Comparison of ENCODE assay signal across 8 cellular contexts in genomic region chrX:51332188-51332942, GRCh38. TPM values are rescaled to one million over a fixed set of nuclear protein-coding genes. Genes with fewer than 3 reads are reported as not detected.
DNase-seq lines count a peak whose midpoint lies in the region; ATAC-seq and TF ChIP-seq lines count a peak whose summit lies in the region.

NUDT10 (plus strand) TSS chrX:51332822; CDS start chrX:51332966, 144 bp downstream.

- H3K27ac ChIP-seq in Peyer's patch = no peak within 1 kb of the TSS
- H3K27ac ChIP-seq in skeletal muscle tissue (ENCODE audit: low read depth, low read length) = no peak within 1 kb of the TSS

- no peak for TF ChIP-seq POLR2A in Peyer's patch (IDR thresholded peaks at IDR 0.05)

- H3K27me3 ChIP-seq in Peyer's patch (no peaks in the 10 kb centered on the region), skeletal muscle tissue (ENCODE audit: control insufficient read depth in 3 of 3, insufficient read depth in 3 of 3, low read length in 3 of 3) (no peaks in the 10 kb centered on the region)

- H3K36me3 ChIP-seq in Peyer's patch (no peaks in the 10 kb centered on the region), skeletal muscle tissue (ENCODE audit: control insufficient read depth in 3 of 3, insufficient read depth in 3 of 3, low read length in 3 of 3) (no peaks in the 10 kb centered on the region)

- peak; percentile 18 to 52 (median 43) for DNase-seq in Peyer's patch
- DNase-seq in astrocyte of the spinal cord (ENCODE audit: low read depth, low spot score) = peak; percentile 53
- no peak for DNase-seq in GM20000 (ENCODE audit: low spot score)

- H3K9ac ChIP-seq in skeletal muscle tissue (ENCODE audit: low read depth in 1 of 3, low read length in 3 of 3) = no peak within 1 kb of the TSS

- no peaks in the 10 kb centered on the region for H3K4me1 ChIP-seq in Peyer's patch
- no peaks in the 10 kb centered on the region for H3K4me1 ChIP-seq in skeletal muscle tissue (ENCODE audit: control insufficient read depth in 3 of 3, insufficient read depth in 3 of 3, low read length in 3 of 3)

- H3K9me3 ChIP-seq in Peyer's patch (no peaks in the 10 kb centered on the region), iPS-18c (ENCODE audit: control insufficient read depth, insufficient read depth, low read length) (peaks cover 1% of the 10 kb centered on the region), skeletal muscle tissue (ENCODE audit: control insufficient read depth in 3 of 3, low read length in 3 of 3) (no peaks in the 10 kb centered on the region)

- in situ Hi-C loops in astrocyte of the spinal cord (cut with HindIII; ENCODE audit: low sequenced_read_pairs) = no loop called here

- H3K4me3 ChIP-seq in GM08714 (ENCODE audit: low read length) (peak within 1 kb of the TSS; percentile 20; the same call in 1 of the 2 replicates), Peyer's patch (peak within 1 kb of the TSS; percentile 15 to 44 (median 41)), astrocyte of the spinal cord (ENCODE audit: low read depth, low read length) (peak within 1 kb of the TSS; percentile 46), iPS-18c (ENCODE audit: insufficient read depth, low read depth, low read length) (peak within 1 kb of the TSS; percentile 31; the same call in 1 of the 2 replicates), skeletal muscle tissue (ENCODE audit: low read length in 3 of 3) (peak within 1 kb of the TSS; percentile 14 to 35 (median 27))

- TF ChIP-seq CTCF in Peyer's patch (IDR thresholded peaks at IDR 0.05) (no peak), astrocyte of the spinal cord (IDR thresholded peaks at IDR 0.05; ENCODE audit: low read depth, low read length) (no peak), GM20000 (IDR thresholded peaks at IDR 0.05; ENCODE audit: extremely low read depth, missing control alignments) (no peak)

- ATAC-seq in HG03280 (IDR thresholded peaks at IDR 0.05; ENCODE audit: unreplicated experiment) (no peak), HG03571 (IDR thresholded peaks at IDR 0.05; ENCODE audit: unreplicated experiment) (no peak)

RNA-seq across cellular contexts. Expression of gene NUDT10, which starts in this region (rescaled TPM):
- total RNA-seq in Peyer's patch (under 1 TPM in 1 of 4 donors, not detected in 3; 0.88 TPM), skeletal muscle tissue (1.0 TPM)

Comparison
In these comparisons a context has a peak if more than half of its experiments do, and no peak if none do; other contexts are left out.
1. Peak in DNase-seq and H3K4me3 ChIP-seq in Peyer's patch; RNA of the gene not detected or under 1 TPM.